Comparison of ENCODE assay signal across 8 cellular contexts in the genomic region with DNA sequence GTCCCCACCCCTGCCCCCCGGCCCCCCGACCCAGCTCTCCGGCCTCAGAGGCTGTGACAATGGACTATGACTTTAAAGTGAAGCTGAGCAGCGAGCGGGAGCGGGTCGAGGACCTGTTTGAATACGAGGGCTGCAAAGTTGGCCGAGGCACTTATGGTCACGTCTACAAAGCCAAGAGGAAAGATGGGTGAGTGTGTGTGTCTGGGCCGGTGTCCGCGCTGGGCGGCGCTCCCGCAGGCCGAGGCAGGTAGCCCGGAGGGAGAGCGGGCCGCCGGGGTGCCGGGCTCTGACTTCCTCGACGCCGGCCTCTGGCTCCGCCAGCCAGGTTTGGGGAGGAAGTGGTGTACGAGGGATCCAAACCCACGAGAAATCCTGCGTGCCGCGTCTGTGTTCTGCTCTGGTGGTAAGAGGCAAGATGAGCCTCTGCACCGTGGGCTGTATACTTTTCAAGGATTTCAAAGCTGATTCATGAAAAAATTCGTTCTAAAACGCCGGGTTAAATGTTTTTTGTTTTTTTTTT.
DNase-seq lines count a peak whose midpoint lies in the region; ATAC-seq lines count a peak whose summit lies in the region.

No MANE protein-coding gene starts in this region.

- peak; percentile 33 for ATAC-seq in GM21447 (IDR thresholded peaks at IDR 0.05; ENCODE audit: unreplicated experiment)

- H3K27ac ChIP-seq in HUES48 (ENCODE audit: low read depth, low read length): peak overlapping the region; percentile 90

- DNase-seq in DMS53 treated with DMSO at 0.1 percent for 48 hours (lab: John Stamatoyannopoulos, UW; ENCODE audit: unreplicated experiment) (peak; percentile 38), SW480 (ENCODE audit: low spot score) (peak; percentile 72), amygdala (lab: John Stamatoyannopoulos, UW) (peak in 42 of 56 donors; percentile 1 to 72 (median 28)), hepatic stellate cell (ENCODE audit: low spot score) (peak; percentile 19), retina (peak; percentile 83), cerebellar nuclear complex (lab: John Stamatoyannopoulos, UW) (no peak)

- H3K36me3 ChIP-seq in HUES48 (ENCODE audit: control insufficient read depth, insufficient read depth, low read length): no peaks in the 10 kb centered on the region

- H3K4me3 ChIP-seq in HUES48 (ENCODE audit: low read depth, low read length): peak overlapping the region; percentile 88

- H3K27me3 ChIP-seq in HUES48 (ENCODE audit: control insufficient read depth, insufficient read depth, low read length): peaks cover 7% of the 10 kb centered on the region; the same call in 1 of the 2 replicates

- H3K9ac ChIP-seq in HUES48 (ENCODE audit: low read depth, low read length): peak overlapping the region; percentile 74

- H3K9me3 ChIP-seq in HUES48 (ENCODE audit: control insufficient read depth, insufficient read depth, low read length): no peaks in the 10 kb centered on the region

- H3K4me1 ChIP-seq in HUES48 (ENCODE audit: control insufficient read depth, insufficient read depth, low read length): peaks cover 21% of the 10 kb centered on the region

Comparison
In these comparisons a context has a peak if more than half of its experiments do, and no peak if none do; other contexts are left out.
1. DNase-seq: peak in DMS53 treated with DMSO at 0.1 percent for 48 hours (single experiment), SW480 (single experiment), amygdala (42 of 56), hepatic stellate cell (single experiment) and retina (single experiment); none in cerebellar nuclear complex (0 of 2).